In genomic region chr1:214310777-214311690, GRCh38 we compare ENCODE assay signal across 1 cellular context.
TF ChIP-seq lines count a peak whose summit lies in the region.

No MANE protein-coding gene starts in this region.

TF ChIP-seq in H1, 55 proteins besides CTCF, POLR2A, EP300 and RAD21:
- TF ChIP-seq ASH2L (IDR thresholded peaks at IDR 0.05; ENCODE audit: low read length) (no peak), FOSL1 (IDR thresholded peaks at IDR 0.05; ENCODE audit: insufficient read depth, low read depth, low read length) (no peak), RFX5 (IDR thresholded peaks at IDR 0.05; ENCODE audit: borderline replicate concordance, low read depth, low read length) (no peak), NANOG (IDR thresholded peaks at IDR 0.05; ENCODE audit: insufficient read depth, low read depth, low read length, poor library complexity, severe bottlenecking) (no peak), POLR2AphosphoS5 (IDR thresholded peaks at IDR 0.05; ENCODE audit: low read depth, low read length) (no peak)
